ENCODE assay signal across 1 cellular context in the genomic region with DNA sequence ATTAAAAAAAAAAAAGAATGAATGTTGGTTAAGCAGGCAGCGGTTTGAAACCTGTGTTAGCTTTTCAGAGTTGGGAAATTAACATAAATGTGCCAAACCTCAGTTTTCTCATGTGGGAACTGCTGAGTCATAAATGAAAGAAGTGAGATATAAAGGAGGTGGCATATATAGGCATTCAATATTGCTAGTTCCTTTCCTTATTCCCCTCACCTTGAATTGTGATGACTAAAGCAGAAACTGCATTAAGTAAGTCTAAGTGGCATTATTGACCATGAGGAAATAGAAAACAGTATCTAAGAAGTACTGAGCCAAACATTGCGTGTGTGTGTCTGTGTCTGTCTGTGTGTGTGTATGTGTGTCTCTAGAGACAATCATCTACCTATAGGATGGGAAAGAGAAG.
TF ChIP-seq lines count a peak whose summit lies in the region.

No MANE protein-coding gene starts in this region.

TF ChIP-seq in H1, 55 proteins besides CTCF, POLR2A, EP300 and RAD21 (continued from another document):
- TF ChIP-seq, protein P1, sequence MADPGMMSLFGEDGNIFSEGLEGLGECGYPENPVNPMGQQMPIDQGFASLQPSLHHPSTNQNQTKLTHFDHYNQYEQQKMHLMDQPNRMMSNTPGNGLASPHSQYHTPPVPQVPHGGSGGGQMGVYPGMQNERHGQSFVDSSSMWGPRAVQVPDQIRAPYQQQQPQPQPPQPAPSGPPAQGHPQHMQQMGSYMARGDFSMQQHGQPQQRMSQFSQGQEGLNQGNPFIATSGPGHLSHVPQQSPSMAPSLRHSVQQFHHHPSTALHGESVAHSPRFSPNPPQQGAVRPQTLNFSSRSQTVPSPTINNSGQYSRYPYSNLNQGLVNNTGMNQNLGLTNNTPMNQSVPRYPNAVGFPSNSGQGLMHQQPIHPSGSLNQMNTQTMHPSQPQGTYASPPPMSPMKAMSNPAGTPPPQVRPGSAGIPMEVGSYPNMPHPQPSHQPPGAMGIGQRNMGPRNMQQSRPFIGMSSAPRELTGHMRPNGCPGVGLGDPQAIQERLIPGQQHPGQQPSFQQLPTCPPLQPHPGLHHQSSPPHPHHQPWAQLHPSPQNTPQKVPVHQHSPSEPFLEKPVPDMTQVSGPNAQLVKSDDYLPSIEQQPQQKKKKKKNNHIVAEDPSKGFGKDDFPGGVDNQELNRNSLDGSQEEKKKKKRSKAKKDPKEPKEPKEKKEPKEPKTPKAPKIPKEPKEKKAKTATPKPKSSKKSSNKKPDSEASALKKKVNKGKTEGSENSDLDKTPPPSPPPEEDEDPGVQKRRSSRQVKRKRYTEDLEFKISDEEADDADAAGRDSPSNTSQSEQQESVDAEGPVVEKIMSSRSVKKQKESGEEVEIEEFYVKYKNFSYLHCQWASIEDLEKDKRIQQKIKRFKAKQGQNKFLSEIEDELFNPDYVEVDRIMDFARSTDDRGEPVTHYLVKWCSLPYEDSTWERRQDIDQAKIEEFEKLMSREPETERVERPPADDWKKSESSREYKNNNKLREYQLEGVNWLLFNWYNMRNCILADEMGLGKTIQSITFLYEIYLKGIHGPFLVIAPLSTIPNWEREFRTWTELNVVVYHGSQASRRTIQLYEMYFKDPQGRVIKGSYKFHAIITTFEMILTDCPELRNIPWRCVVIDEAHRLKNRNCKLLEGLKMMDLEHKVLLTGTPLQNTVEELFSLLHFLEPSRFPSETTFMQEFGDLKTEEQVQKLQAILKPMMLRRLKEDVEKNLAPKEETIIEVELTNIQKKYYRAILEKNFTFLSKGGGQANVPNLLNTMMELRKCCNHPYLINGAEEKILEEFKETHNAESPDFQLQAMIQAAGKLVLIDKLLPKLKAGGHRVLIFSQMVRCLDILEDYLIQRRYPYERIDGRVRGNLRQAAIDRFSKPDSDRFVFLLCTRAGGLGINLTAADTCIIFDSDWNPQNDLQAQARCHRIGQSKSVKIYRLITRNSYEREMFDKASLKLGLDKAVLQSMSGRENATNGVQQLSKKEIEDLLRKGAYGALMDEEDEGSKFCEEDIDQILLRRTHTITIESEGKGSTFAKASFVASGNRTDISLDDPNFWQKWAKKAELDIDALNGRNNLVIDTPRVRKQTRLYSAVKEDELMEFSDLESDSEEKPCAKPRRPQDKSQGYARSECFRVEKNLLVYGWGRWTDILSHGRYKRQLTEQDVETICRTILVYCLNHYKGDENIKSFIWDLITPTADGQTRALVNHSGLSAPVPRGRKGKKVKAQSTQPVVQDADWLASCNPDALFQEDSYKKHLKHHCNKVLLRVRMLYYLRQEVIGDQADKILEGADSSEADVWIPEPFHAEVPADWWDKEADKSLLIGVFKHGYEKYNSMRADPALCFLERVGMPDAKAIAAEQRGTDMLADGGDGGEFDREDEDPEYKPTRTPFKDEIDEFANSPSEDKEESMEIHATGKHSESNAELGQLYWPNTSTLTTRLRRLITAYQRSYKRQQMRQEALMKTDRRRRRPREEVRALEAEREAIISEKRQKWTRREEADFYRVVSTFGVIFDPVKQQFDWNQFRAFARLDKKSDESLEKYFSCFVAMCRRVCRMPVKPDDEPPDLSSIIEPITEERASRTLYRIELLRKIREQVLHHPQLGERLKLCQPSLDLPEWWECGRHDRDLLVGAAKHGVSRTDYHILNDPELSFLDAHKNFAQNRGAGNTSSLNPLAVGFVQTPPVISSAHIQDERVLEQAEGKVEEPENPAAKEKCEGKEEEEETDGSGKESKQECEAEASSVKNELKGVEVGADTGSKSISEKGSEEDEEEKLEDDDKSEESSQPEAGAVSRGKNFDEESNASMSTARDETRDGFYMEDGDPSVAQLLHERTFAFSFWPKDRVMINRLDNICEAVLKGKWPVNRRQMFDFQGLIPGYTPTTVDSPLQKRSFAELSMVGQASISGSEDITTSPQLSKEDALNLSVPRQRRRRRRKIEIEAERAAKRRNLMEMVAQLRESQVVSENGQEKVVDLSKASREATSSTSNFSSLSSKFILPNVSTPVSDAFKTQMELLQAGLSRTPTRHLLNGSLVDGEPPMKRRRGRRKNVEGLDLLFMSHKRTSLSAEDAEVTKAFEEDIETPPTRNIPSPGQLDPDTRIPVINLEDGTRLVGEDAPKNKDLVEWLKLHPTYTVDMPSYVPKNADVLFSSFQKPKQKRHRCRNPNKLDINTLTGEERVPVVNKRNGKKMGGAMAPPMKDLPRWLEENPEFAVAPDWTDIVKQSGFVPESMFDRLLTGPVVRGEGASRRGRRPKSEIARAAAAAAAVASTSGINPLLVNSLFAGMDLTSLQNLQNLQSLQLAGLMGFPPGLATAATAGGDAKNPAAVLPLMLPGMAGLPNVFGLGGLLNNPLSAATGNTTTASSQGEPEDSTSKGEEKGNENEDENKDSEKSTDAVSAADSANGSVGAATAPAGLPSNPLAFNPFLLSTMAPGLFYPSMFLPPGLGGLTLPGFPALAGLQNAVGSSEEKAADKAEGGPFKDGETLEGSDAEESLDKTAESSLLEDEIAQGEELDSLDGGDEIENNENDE (IDR thresholded peaks at IDR 0.05; ENCODE audit: insufficient replicate concordance, low read length) = no peak
- no peak for TF ChIP-seq SRF (IDR thresholded peaks at IDR 0.05; ENCODE audit: low read depth, low read length)
